ENCODE assay signal across 1 cellular context in genomic region chr17:81342062-81342699, GRCh38.
TF ChIP-seq lines count a peak whose summit lies in the region.

No MANE protein-coding gene starts in this region.

TF ChIP-seq in SK-N-SH, 30 proteins besides CTCF, POLR2A, EP300 and RAD21 (continued from another document):
- TF ChIP-seq ZBTB33 (IDR thresholded peaks at IDR 0.05; ENCODE audit: borderline replicate concordance, low read depth), result no peak
- TF ChIP-seq RCOR1 (IDR thresholded peaks at IDR 0.05; ENCODE audit: low read length), result no peak
- TF ChIP-seq CHD2 (IDR thresholded peaks at IDR 0.05; ENCODE audit: low read length, partially characterized antibody), result no peak
- no peak for TF ChIP-seq USF1 (IDR thresholded peaks at IDR 0.05; ENCODE audit: borderline replicate concordance, low read depth)
- no peak for TF ChIP-seq FOSL2 (IDR thresholded peaks at IDR 0.05; ENCODE audit: borderline replicate concordance, low read depth)
- TF ChIP-seq FOXJ3 (CRISPR knock-in tag; IDR thresholded peaks at IDR 0.05), result no peak
- no peak for TF ChIP-seq TCF12 (IDR thresholded peaks at IDR 0.05)
